Comparison of ENCODE assay signal across 8 cellular contexts in genomic region chr2:212098966-212099365, GRCh38.
"Had no signal": no experiment of that assay in that cellular context is flagged by ENCODE, and none has a peak within 500 bp of the region (broad histone marks: within the 10 kb centered on the region; RNA-seq: fewer than 3 reads in every experiment).

No MANE protein-coding gene starts in this region.

- DNase-seq: IMR-90, KBM-7, KG1 had no signal

- H3K27ac Mint-ChIP-seq: IgD-negative memory B cell had no signal

- H3K4me3 Mint-ChIP-seq: IgD-negative memory B cell had no signal

- H3K27me3 Mint-ChIP-seq: IgD-negative memory B cell had no signal

- H3K4me3 ChIP-seq: K562 had no signal

- H3K4me1 Mint-ChIP-seq: IgD-negative memory B cell had no signal

- H3K9ac ChIP-seq: KMS-11 had no signal

- H3K36me3 Mint-ChIP-seq: IgD-negative memory B cell had no signal

- FAIRE-seq: HepG2, K562 had no signal

- H3K4me2 ChIP-seq: KMS-11 had no signal

- H3K27ac ChIP-seq: HL-60, KMS-11 had no signal

- ATAC-seq: HepG2, K562 had no signal
